ENCODE assay signal across 1 cellular context in genomic region chr14:92009604-92010003, GRCh38.
TF ChIP-seq lines count a peak whose summit lies in the region.

No MANE protein-coding gene starts in this region.

TF ChIP-seq in HepG2, 621 proteins besides CTCF, POLR2A, EP300 and RAD21 (continued from another document):
- TF ChIP-seq, protein P1, sequence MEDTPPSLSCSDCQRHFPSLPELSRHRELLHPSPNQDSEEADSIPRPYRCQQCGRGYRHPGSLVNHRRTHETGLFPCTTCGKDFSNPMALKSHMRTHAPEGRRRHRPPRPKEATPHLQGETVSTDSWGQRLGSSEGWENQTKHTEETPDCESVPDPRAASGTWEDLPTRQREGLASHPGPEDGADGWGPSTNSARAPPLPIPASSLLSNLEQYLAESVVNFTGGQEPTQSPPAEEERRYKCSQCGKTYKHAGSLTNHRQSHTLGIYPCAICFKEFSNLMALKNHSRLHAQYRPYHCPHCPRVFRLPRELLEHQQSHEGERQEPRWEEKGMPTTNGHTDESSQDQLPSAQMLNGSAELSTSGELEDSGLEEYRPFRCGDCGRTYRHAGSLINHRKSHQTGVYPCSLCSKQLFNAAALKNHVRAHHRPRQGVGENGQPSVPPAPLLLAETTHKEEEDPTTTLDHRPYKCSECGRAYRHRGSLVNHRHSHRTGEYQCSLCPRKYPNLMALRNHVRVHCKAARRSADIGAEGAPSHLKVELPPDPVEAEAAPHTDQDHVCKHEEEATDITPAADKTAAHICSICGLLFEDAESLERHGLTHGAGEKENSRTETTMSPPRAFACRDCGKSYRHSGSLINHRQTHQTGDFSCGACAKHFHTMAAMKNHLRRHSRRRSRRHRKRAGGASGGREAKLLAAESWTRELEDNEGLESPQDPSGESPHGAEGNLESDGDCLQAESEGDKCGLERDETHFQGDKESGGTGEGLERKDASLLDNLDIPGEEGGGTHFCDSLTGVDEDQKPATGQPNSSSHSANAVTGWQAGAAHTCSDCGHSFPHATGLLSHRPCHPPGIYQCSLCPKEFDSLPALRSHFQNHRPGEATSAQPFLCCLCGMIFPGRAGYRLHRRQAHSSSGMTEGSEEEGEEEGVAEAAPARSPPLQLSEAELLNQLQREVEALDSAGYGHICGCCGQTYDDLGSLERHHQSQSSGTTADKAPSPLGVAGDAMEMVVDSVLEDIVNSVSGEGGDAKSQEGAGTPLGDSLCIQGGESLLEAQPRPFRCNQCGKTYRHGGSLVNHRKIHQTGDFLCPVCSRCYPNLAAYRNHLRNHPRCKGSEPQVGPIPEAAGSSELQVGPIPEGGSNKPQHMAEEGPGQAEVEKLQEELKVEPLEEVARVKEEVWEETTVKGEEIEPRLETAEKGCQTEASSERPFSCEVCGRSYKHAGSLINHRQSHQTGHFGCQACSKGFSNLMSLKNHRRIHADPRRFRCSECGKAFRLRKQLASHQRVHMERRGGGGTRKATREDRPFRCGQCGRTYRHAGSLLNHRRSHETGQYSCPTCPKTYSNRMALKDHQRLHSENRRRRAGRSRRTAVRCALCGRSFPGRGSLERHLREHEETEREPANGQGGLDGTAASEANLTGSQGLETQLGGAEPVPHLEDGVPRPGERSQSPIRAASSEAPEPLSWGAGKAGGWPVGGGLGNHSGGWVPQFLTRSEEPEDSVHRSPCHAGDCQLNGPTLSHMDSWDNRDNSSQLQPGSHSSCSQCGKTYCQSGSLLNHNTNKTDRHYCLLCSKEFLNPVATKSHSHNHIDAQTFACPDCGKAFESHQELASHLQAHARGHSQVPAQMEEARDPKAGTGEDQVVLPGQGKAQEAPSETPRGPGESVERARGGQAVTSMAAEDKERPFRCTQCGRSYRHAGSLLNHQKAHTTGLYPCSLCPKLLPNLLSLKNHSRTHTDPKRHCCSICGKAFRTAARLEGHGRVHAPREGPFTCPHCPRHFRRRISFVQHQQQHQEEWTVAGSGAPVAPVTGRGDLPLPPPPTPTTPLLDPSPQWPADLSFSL (CRISPR knock-in tag; IDR thresholded peaks at IDR 0.05): no peak
- no peak for TF ChIP-seq DMTF1 (CRISPR knock-in tag; IDR thresholded peaks at IDR 0.05)
- TF ChIP-seq NCOA1 (CRISPR knock-in tag; IDR thresholded peaks at IDR 0.05): no peak
- no peak for TF ChIP-seq ZNF691 (CRISPR knock-in tag; IDR thresholded peaks at IDR 0.05; ENCODE audit: borderline replicate concordance, low read depth)
- no peak for TF ChIP-seq TEF (CRISPR knock-in tag; IDR thresholded peaks at IDR 0.05)
- TF ChIP-seq MAFK (conservative IDR thresholded peaks at IDR 0.05 in 1 of 2, IDR thresholded peaks at IDR 0.05 in 1 of 2; ENCODE audit: low read length in 2 of 2): peak; percentile 19 to 62; a peak in 3 of 4 replicates
- no peak for TF ChIP-seq REL (CRISPR knock-in tag; conservative IDR thresholded peaks at IDR 0.05)
- TF ChIP-seq, protein P2, sequence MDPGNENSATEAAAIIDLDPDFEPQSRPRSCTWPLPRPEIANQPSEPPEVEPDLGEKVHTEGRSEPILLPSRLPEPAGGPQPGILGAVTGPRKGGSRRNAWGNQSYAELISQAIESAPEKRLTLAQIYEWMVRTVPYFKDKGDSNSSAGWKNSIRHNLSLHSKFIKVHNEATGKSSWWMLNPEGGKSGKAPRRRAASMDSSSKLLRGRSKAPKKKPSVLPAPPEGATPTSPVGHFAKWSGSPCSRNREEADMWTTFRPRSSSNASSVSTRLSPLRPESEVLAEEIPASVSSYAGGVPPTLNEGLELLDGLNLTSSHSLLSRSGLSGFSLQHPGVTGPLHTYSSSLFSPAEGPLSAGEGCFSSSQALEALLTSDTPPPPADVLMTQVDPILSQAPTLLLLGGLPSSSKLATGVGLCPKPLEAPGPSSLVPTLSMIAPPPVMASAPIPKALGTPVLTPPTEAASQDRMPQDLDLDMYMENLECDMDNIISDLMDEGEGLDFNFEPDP (CRISPR knock-in tag; conservative IDR thresholded peaks at IDR 0.05): no peak
- peak; percentile 42; the same call in 1 of the 2 replicates for TF ChIP-seq MAFF (IDR thresholded peaks at IDR 0.05; ENCODE audit: low read depth, low read length)
- TF ChIP-seq FOXO1 (CRISPR knock-in tag; IDR thresholded peaks at IDR 0.05): no peak
- TF ChIP-seq ZNF281 (CRISPR knock-in tag; IDR thresholded peaks at IDR 0.05; ENCODE audit: borderline replicate concordance): no peak
